Comparison of ENCODE assay signal across 2 cellular contexts in the genomic region with DNA sequence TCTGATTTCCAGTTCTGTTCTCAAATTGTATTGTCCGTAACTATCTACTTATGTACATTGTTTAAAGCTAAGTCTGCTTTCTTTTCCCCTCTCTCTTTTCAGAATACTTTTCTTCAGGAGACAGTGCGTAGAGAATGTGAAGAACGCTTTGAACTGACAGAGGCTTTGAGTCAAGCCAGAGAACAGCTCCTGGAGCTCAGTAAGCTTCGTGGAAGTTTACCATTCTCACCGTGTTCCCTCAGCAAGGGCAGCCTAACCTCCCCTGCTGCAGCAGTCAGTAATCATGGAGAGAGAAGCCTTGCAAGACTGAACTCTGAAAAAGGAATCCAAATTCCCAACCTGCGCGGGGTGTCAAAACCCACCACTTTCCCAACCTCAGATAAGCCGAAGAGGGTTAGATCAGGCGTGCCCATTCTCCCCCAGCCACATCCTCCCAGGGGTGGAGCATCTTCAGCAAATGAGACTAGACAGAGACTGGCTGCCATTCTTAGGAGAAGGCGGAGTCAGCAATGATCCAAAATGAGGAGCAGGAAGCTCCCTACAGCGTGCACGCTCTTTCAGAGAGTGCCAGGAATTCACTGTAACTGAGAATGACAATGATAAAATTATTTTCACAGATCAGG.
TF ChIP-seq lines count a peak whose summit lies in the region.

No MANE protein-coding gene starts in this region.

TF ChIP-seq in HCT116, 20 proteins besides CTCF, POLR2A, EP300 and RAD21:
- no peak for TF ChIP-seq ELF1 (IDR thresholded peaks at IDR 0.05; ENCODE audit: borderline replicate concordance, low read depth)
- no peak for TF ChIP-seq TCF7L2 (IDR thresholded peaks at IDR 0.05; ENCODE audit: borderline replicate concordance, extremely low read depth, insufficient read depth, insufficient read length)
- TF ChIP-seq EZH2 (IDR thresholded peaks at IDR 0.05) = no peak
- no peak for TF ChIP-seq SP1 (IDR thresholded peaks at IDR 0.05; ENCODE audit: low read depth)

TF ChIP-seq in H1, 55 proteins besides CTCF, POLR2A, EP300 and RAD21:
- TF ChIP-seq TAF1 (IDR thresholded peaks at IDR 0.05; ENCODE audit: low read depth, low read length) (no peak), HDAC2 (IDR thresholded peaks at IDR 0.05; ENCODE audit: borderline replicate concordance in 1 of 2, low read depth in 2 of 2, low read length in 2 of 2) (no peak), KDM1A (IDR thresholded peaks at IDR 0.05; ENCODE audit: borderline replicate concordance, low read length) (no peak), SP4 (IDR thresholded peaks at IDR 0.05; ENCODE audit: low read length) (no peak), GABPA (IDR thresholded peaks at IDR 0.05; ENCODE audit: borderline replicate concordance, insufficient read depth, low read length) (no peak), TAF7 (optimal IDR thresholded peaks at IDR 0.05; ENCODE audit: borderline replicate concordance, low read depth, low read length) (no peak), CBX5 (IDR thresholded peaks at IDR 0.05; ENCODE audit: low read depth, low read length) (no peak), KDM4A (IDR thresholded peaks at IDR 0.05; ENCODE audit: low read depth, low read length, severe bottlenecking) (no peak), SIX5 (IDR thresholded peaks at IDR 0.05; ENCODE audit: low read depth, low read length) (no peak), RFX5 (IDR thresholded peaks at IDR 0.05; ENCODE audit: borderline replicate concordance, low read depth, low read length) (no peak), NANOG (IDR thresholded peaks at IDR 0.05; ENCODE audit: insufficient read depth, low read depth, low read length, poor library complexity, severe bottlenecking) (no peak), TCF12 (IDR thresholded peaks at IDR 0.05; ENCODE audit: low read depth, low read length) (no peak), CHD2 (IDR thresholded peaks at IDR 0.05; ENCODE audit: low read length) (no peak), SIRT6 (IDR thresholded peaks at IDR 0.05; ENCODE audit: low read length) (no peak), ZNF274 (IDR thresholded peaks at IDR 0.05; ENCODE audit: borderline replicate concordance, extremely low read depth, low read length) (no peak), GTF2F1 (IDR thresholded peaks at IDR 0.05; ENCODE audit: borderline replicate concordance, low read depth, low read length) (no peak), BCL11A (IDR thresholded peaks at IDR 0.05; ENCODE audit: low read depth in 2 of 2, low read length in 2 of 2) (no peak)
- TF ChIP-seq, protein P1, sequence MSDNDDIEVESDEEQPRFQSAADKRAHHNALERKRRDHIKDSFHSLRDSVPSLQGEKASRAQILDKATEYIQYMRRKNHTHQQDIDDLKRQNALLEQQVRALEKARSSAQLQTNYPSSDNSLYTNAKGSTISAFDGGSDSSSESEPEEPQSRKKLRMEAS (IDR thresholded peaks at IDR 0.05) = no peak
TF ChIP-seq in H1: peak in this region for 0.
